Comparison of ENCODE assay signal across 1 cellular context in genomic region chr22:23180893-23181762, GRCh38.
A peak's percentile ranks its signal among the peaks of the same experiment; 100 is the strongest.
TF ChIP-seq lines count a peak whose summit lies in the region.

No MANE protein-coding gene starts in this region.

TF ChIP-seq in HepG2, 621 proteins besides CTCF, POLR2A, EP300 and RAD21 (continues in another document):
- TF ChIP-seq ZNF350 (CRISPR knock-in tag; IDR thresholded peaks at IDR 0.05; ENCODE audit: borderline replicate concordance, low read depth), result no peak
- TF ChIP-seq CREB3 (CRISPR knock-in tag; IDR thresholded peaks at IDR 0.05), result no peak
- no peak for TF ChIP-seq RFX1 (IDR thresholded peaks at IDR 0.05)
- no peak for TF ChIP-seq NFE2L1 (CRISPR knock-in tag; IDR thresholded peaks at IDR 0.05; ENCODE audit: borderline replicate concordance)
- no peak for TF ChIP-seq SMARCE1 (IDR thresholded peaks at IDR 0.05; ENCODE audit: borderline replicate concordance)
- no peak for TF ChIP-seq MED13 (CRISPR knock-in tag; IDR thresholded peaks at IDR 0.05)
- TF ChIP-seq MXI1 (IDR thresholded peaks at IDR 0.05; ENCODE audit: borderline replicate concordance, low read depth, low read length), result no peak
- TF ChIP-seq ZNF614 (CRISPR knock-in tag; IDR thresholded peaks at IDR 0.05; ENCODE audit: borderline replicate concordance), result no peak
- no peak for TF ChIP-seq TGIF2 (CRISPR knock-in tag; IDR thresholded peaks at IDR 0.05)
- TF ChIP-seq SOX5 (CRISPR knock-in tag; IDR thresholded peaks at IDR 0.05; ENCODE audit: borderline replicate concordance), result no peak
- TF ChIP-seq SALL2 (CRISPR knock-in tag; IDR thresholded peaks at IDR 0.05), result no peak
- TF ChIP-seq HDAC2 (CRISPR knock-in tag; IDR thresholded peaks at IDR 0.05), result no peak
- TF ChIP-seq MYC (CRISPR knock-in tag; IDR thresholded peaks at IDR 0.05; ENCODE audit: borderline replicate concordance), result no peak; the same call in 1 of the 2 replicates
- TF ChIP-seq ZNF30 (CRISPR knock-in tag; IDR thresholded peaks at IDR 0.05), result no peak
- TF ChIP-seq ZNF570 (CRISPR knock-in tag; IDR thresholded peaks at IDR 0.05; ENCODE audit: borderline replicate concordance), result no peak
- TF ChIP-seq CSRNP2 (CRISPR knock-in tag; conservative IDR thresholded peaks at IDR 0.05; ENCODE audit: low read depth), result no peak
- TF ChIP-seq ZBTB2 (CRISPR knock-in tag; IDR thresholded peaks at IDR 0.05; ENCODE audit: low read depth), result no peak
- no peak for TF ChIP-seq ZFP36L2 (CRISPR knock-in tag; IDR thresholded peaks at IDR 0.05)
- no peak for TF ChIP-seq ATF5 (CRISPR knock-in tag; IDR thresholded peaks at IDR 0.05; ENCODE audit: low read depth)
- no peak for TF ChIP-seq SIN3B (IDR thresholded peaks at IDR 0.05; ENCODE audit: low read length)
- TF ChIP-seq BCL6 (CRISPR knock-in tag; IDR thresholded peaks at IDR 0.05), result no peak
- no peak for TF ChIP-seq ZNF18 (CRISPR knock-in tag; IDR thresholded peaks at IDR 0.05; ENCODE audit: insufficient replicate concordance)
- no peak for TF ChIP-seq HOXA3 (CRISPR knock-in tag; IDR thresholded peaks at IDR 0.05)
- TF ChIP-seq ZBTB14 (CRISPR knock-in tag; IDR thresholded peaks at IDR 0.05), result no peak
- TF ChIP-seq ZNF574 (CRISPR knock-in tag; IDR thresholded peaks at IDR 0.05), result no peak
- no peak for TF ChIP-seq HNRNPLL (IDR thresholded peaks at IDR 0.05; ENCODE audit: low read depth, low read length, poor library complexity, severe bottlenecking)
- no peak for TF ChIP-seq ZSCAN25 (CRISPR knock-in tag; IDR thresholded peaks at IDR 0.05)
- TF ChIP-seq MEIS1 (CRISPR knock-in tag; IDR thresholded peaks at IDR 0.05; ENCODE audit: borderline replicate concordance), result no peak
- no peak for TF ChIP-seq EHMT2 (IDR thresholded peaks at IDR 0.05; ENCODE audit: borderline replicate concordance, low read depth, low read length)
- no peak for TF ChIP-seq SRSF4 (IDR thresholded peaks at IDR 0.05; ENCODE audit: low read depth, low read length, poor library complexity, severe bottlenecking)
- no peak for TF ChIP-seq PLRG1 (conservative IDR thresholded peaks at IDR 0.05)
- no peak for TF ChIP-seq ZNF263 (CRISPR knock-in tag; IDR thresholded peaks at IDR 0.05)
- TF ChIP-seq ZNF484 (CRISPR knock-in tag; IDR thresholded peaks at IDR 0.05; ENCODE audit: borderline replicate concordance, low read depth), result no peak
- 0 out of 2 replicates have a peak, but pooled peaks have one; percentile 22 for TF ChIP-seq PCBP1 (IDR thresholded peaks at IDR 0.05; ENCODE audit: borderline replicate concordance, low read depth, low read length)
- TF ChIP-seq BRCA1 (CRISPR knock-in tag; IDR thresholded peaks at IDR 0.05), result no peak
- TF ChIP-seq FOXA1 (IDR thresholded peaks at IDR 0.05), result no peak
- no peak for TF ChIP-seq FOXA1 (CRISPR knock-in tag; IDR thresholded peaks at IDR 0.05)
- no peak for TF ChIP-seq MTERF4 (CRISPR knock-in tag; IDR thresholded peaks at IDR 0.05)
- TF ChIP-seq ZNF598 (CRISPR knock-in tag; IDR thresholded peaks at IDR 0.05; ENCODE audit: borderline replicate concordance), result no peak
- peak; percentile 34; the same call in 1 of the 2 replicates for TF ChIP-seq AHR (CRISPR knock-in tag; IDR thresholded peaks at IDR 0.05)
- no peak for TF ChIP-seq HNRNPK (IDR thresholded peaks at IDR 0.05; ENCODE audit: low read depth, low read length, poor library complexity, severe bottlenecking)
- TF ChIP-seq ZNF569 (CRISPR knock-in tag; IDR thresholded peaks at IDR 0.05; ENCODE audit: borderline replicate concordance), result no peak
- TF ChIP-seq ZNF619 (CRISPR knock-in tag; IDR thresholded peaks at IDR 0.05), result no peak
- TF ChIP-seq GATAD2A (CRISPR knock-in tag; IDR thresholded peaks at IDR 0.05), result no peak
- TF ChIP-seq KAT2B (IDR thresholded peaks at IDR 0.05; ENCODE audit: borderline replicate concordance, low read depth, low read length), result no peak
- TF ChIP-seq SRF (IDR thresholded peaks at IDR 0.05; ENCODE audit: low read depth, low read length), result no peak
- no peak for TF ChIP-seq IRX3 (CRISPR knock-in tag; IDR thresholded peaks at IDR 0.05; ENCODE audit: borderline replicate concordance, low read depth)
- TF ChIP-seq SRSF9 (IDR thresholded peaks at IDR 0.05; ENCODE audit: borderline replicate concordance, insufficient read depth, low read depth, low read length, poor library complexity, severe bottlenecking), result no peak
- TF ChIP-seq HMG20B (CRISPR knock-in tag; conservative IDR thresholded peaks at IDR 0.05), result 0 out of 2 replicates have a peak, but pooled peaks have one; percentile 17
- TF ChIP-seq NR2F6 (IDR thresholded peaks at IDR 0.05), result no peak
- no peak for TF ChIP-seq NR2F6 (CRISPR knock-in tag; IDR thresholded peaks at IDR 0.05)
- TF ChIP-seq RXRA (CRISPR knock-in tag; IDR thresholded peaks at IDR 0.05), result no peak
- no peak for TF ChIP-seq STAT5B (CRISPR knock-in tag; IDR thresholded peaks at IDR 0.05)
- TF ChIP-seq ZBTB43 (CRISPR knock-in tag; conservative IDR thresholded peaks at IDR 0.05), result no peak
- peak; percentile 7 for TF ChIP-seq AGO2 (optimal IDR thresholded peaks at IDR 0.05; ENCODE audit: low read depth, low read length)
- TF ChIP-seq ZNF777 (CRISPR knock-in tag; IDR thresholded peaks at IDR 0.05), result peak; percentile 94
- no peak for TF ChIP-seq ZMYM3 (CRISPR knock-in tag; IDR thresholded peaks at IDR 0.05)
- TF ChIP-seq TP53 (CRISPR knock-in tag; conservative IDR thresholded peaks at IDR 0.05), result no peak
- no peak for TF ChIP-seq HNF4G (IDR thresholded peaks at IDR 0.05; ENCODE audit: borderline replicate concordance, low read depth, low read length)
- no peak for TF ChIP-seq HNF4G (CRISPR knock-in tag; IDR thresholded peaks at IDR 0.05; ENCODE audit: borderline replicate concordance, low read depth)
- TF ChIP-seq ZNF468 (CRISPR knock-in tag; IDR thresholded peaks at IDR 0.05), result no peak
- TF ChIP-seq ZIK1 (CRISPR knock-in tag; IDR thresholded peaks at IDR 0.05; ENCODE audit: borderline replicate concordance, low read depth), result 0 out of 2 replicates have a peak, but pooled peaks have one; percentile 20
- no peak for TF ChIP-seq RCOR2 (CRISPR knock-in tag; IDR thresholded peaks at IDR 0.05)
